2 cellular contexts compared by ENCODE assay signal in genomic region chr19:2251577-2252480, GRCh38.
TF ChIP-seq lines count a peak whose summit lies in the region.

No MANE protein-coding gene starts in this region.

TF ChIP-seq in SK-N-SH, 30 proteins besides CTCF, POLR2A, EP300 and RAD21:
- no peak for TF ChIP-seq REST (IDR thresholded peaks at IDR 0.05; ENCODE audit: low read depth, low read length)
- no peak for TF ChIP-seq POLR2AphosphoS5 (IDR thresholded peaks at IDR 0.05; ENCODE audit: low read depth, low read length)
- TF ChIP-seq NRF1 (IDR thresholded peaks at IDR 0.05; ENCODE audit: low read depth, low read length): no peak
- TF ChIP-seq IRF3 (IDR thresholded peaks at IDR 0.05; ENCODE audit: low read depth, low read length): no peak
- no peak for TF ChIP-seq RFX5 (IDR thresholded peaks at IDR 0.05; ENCODE audit: low read length)
- TF ChIP-seq TEAD4 (IDR thresholded peaks at IDR 0.05; ENCODE audit: borderline replicate concordance, insufficient read depth): no peak
- TF ChIP-seq FOSL2 (IDR thresholded peaks at IDR 0.05; ENCODE audit: borderline replicate concordance, low read depth): no peak
- no peak for TF ChIP-seq RCOR1 (IDR thresholded peaks at IDR 0.05; ENCODE audit: low read length)
- TF ChIP-seq SIN3A (IDR thresholded peaks at IDR 0.05; ENCODE audit: borderline replicate concordance, low read depth, low read length): no peak
- TF ChIP-seq, protein P1, sequence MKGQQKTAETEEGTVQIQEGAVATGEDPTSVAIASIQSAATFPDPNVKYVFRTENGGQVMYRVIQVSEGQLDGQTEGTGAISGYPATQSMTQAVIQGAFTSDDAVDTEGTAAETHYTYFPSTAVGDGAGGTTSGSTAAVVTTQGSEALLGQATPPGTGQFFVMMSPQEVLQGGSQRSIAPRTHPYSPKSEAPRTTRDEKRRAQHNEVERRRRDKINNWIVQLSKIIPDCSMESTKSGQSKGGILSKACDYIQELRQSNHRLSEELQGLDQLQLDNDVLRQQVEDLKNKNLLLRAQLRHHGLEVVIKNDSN (IDR thresholded peaks at IDR 0.05; ENCODE audit: borderline replicate concordance, low read depth): no peak
- no peak for TF ChIP-seq TAF1 (IDR thresholded peaks at IDR 0.05; ENCODE audit: borderline replicate concordance, low read depth, low read length)
- no peak for TF ChIP-seq SMC3 (IDR thresholded peaks at IDR 0.05; ENCODE audit: low read depth, low read length)
- TF ChIP-seq USF2 (IDR thresholded peaks at IDR 0.05; ENCODE audit: borderline replicate concordance, low read depth, low read length): no peak
- no peak for TF ChIP-seq MEF2A (IDR thresholded peaks at IDR 0.05; ENCODE audit: borderline replicate concordance, low read depth)

TF ChIP-seq in SK-N-SH treated with all-trans-retinoic acid at 6 μM for 48 hours, 23 proteins besides CTCF, POLR2A, EP300 and RAD21 (continued from another document):
- TF ChIP-seq POU6F1 (CRISPR knock-in tag; IDR thresholded peaks at IDR 0.05; ENCODE audit: borderline replicate concordance, low read depth) (no peak), SNAI2 (CRISPR knock-in tag; IDR thresholded peaks at IDR 0.05) (no peak), OSR1 (CRISPR knock-in tag; IDR thresholded peaks at IDR 0.05) (no peak), RARB (CRISPR knock-in tag; IDR thresholded peaks at IDR 0.05) (no peak), ZNF565 (CRISPR knock-in tag; conservative IDR thresholded peaks at IDR 0.05; ENCODE audit: low read depth) (no peak), ARNTL (CRISPR knock-in tag; IDR thresholded peaks at IDR 0.05; ENCODE audit: borderline replicate concordance, low read depth) (no peak), TSHZ2 (CRISPR knock-in tag; IDR thresholded peaks at IDR 0.05) (no peak), PPARA (CRISPR knock-in tag; IDR thresholded peaks at IDR 0.05; ENCODE audit: borderline replicate concordance) (no peak), ESRRG (CRISPR knock-in tag; IDR thresholded peaks at IDR 0.05) (no peak)
